In the genomic region with DNA sequence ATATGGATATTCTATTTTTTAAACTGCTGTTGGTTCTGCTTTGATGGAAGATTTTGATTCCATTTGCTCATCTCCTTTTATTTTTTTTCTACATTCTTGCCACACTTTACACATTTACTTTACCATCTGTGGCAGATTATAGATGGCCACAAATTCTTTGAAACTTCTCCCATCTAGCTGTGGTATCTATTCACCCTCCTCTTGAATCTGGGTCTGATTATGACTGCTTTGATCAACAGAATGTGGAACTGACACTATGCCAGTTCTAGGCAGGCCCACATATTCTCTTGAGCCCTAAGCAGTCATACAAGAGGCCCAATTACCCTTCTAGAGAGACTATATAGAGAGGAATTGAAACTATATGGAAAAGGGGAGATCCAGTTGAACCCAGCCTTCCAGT, we compare ENCODE assay signal across 23 cellular contexts.
"Had no signal": no experiment of that assay in that cellular context is flagged by ENCODE, and none has a peak within 500 bp of the region (broad histone marks: within the 10 kb centered on the region; RNA-seq: fewer than 3 reads in every experiment).

No MANE protein-coding gene starts in this region.

- H3K4me1 Mint-ChIP-seq: memory B cell, nephron, neural progenitor cell had no signal

- FAIRE-seq: colon had no signal

- ATAC-seq: gastroesophageal sphincter, heart left ventricle, left lobe of liver, sciatic nerve had no signal

- H3K79me2 ChIP-seq: hepatocyte, parathyroid adenoma had no signal

- H3K4me3 Mint-ChIP-seq: memory B cell; nephron; neural progenitor cell; stimulated activated naive CD8-positive, alpha-beta T cell treated with anti-CD3 and anti-CD28 coated beads, Interleukin-15, amount 100 ng/mL, for 72 hours had no signal

- H3K9ac ChIP-seq: neural progenitor cell, parathyroid adenoma had no signal

- H3K27me3 ChIP-seq: foreskin keratinocyte, gastroesophageal sphincter, heart left ventricle, hepatocyte, neural progenitor cell, right atrium auricular region, thyroid gland, vagina had no signal

- H3K36me3 ChIP-seq: gastroesophageal sphincter, heart left ventricle, neural progenitor cell, prostate gland, right atrium auricular region, thyroid gland, vagina had no signal

- H2AFZ ChIP-seq: hepatocyte, neural progenitor cell, parathyroid adenoma had no signal

- H3K27me3 Mint-ChIP-seq: stimulated activated naive CD8-positive, alpha-beta T cell treated with anti-CD3 and anti-CD28 coated beads, Interleukin-15, amount 100 ng/mL, for 72 hours had no signal

- H3K27ac ChIP-seq: dorsolateral prefrontal cortex, foreskin keratinocyte, gastroesophageal sphincter, heart left ventricle, hepatocyte, neural progenitor cell, parathyroid adenoma, prostate gland, right atrium auricular region, thyroid gland, vagina had no signal

- H3K9me3 ChIP-seq: prostate gland, thyroid gland, vagina had no signal

- H3K4me3 ChIP-seq: dorsolateral prefrontal cortex, gastroesophageal sphincter, heart left ventricle, hepatocyte, lung, neural progenitor cell, prostate gland, right atrium auricular region, smooth muscle cell, thyroid gland, vagina had no signal

- DNase-seq: dorsolateral prefrontal cortex; effector CD4-positive, alpha-beta T cell; heart left ventricle; kidney; stimulated activated naive CD4-positive, alpha-beta T cell; thyroid gland; trophoblast cell had no signal

- H3K27ac Mint-ChIP-seq: memory B cell; nephron; neural progenitor cell; stimulated activated naive CD8-positive, alpha-beta T cell treated with anti-CD3 and anti-CD28 coated beads, Interleukin-15, amount 100 ng/mL, for 72 hours had no signal

- H3K36me3 Mint-ChIP-seq: neural progenitor cell had no signal

- H3K9me3 Mint-ChIP-seq: neural progenitor cell had no signal

- H3K4me1 ChIP-seq: foreskin keratinocyte, gastroesophageal sphincter, heart left ventricle, neural progenitor cell, parathyroid adenoma, prostate gland, right atrium auricular region, vagina had no signal

- H3K4me2 ChIP-seq: hepatocyte, neural progenitor cell, smooth muscle cell had no signal
